ENCODE assay signal across 8 cellular contexts in the genomic region with DNA sequence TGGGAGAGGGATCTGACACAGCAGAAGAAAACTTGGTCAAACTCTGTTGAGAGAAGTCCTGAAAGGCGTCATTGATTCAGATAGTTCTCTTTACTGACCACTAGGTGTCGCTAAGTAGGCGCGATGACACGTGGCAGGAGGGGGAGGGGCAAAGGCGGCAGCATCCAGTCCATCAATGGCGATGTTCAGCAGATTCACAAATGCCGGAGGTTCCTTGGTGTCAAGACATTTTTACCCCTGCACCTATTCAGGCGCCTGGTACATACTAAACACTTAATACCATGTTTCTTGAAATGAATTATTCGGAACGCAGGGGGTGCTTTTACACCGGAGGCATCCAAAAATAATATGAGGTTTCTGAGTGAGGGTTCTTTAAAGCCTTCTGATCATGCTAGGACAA. TPM values are rescaled to one million over a fixed set of nuclear protein-coding genes. Genes with fewer than 3 reads are reported as not detected.
DNase-seq lines count a peak whose midpoint lies in the region; ATAC-seq and TF ChIP-seq lines count a peak whose summit lies in the region.

No MANE protein-coding gene starts in this region.

- H3K4me3 Mint-ChIP-seq in activated naive CD4-positive, alpha-beta T cell treated with anti-CD3 and anti-CD28 coated beads, Interleukin-2, amount 50 U/mL, for 24 hours = peak overlapping the region; percentile 74

- H3K27ac Mint-ChIP-seq in activated naive CD4-positive, alpha-beta T cell treated with anti-CD3 and anti-CD28 coated beads, Interleukin-2, amount 50 U/mL, for 24 hours = no peak overlapping the region

- H3K27me3 ChIP-seq in HAP-1 (ENCODE audit: low read depth) = peaks cover 13% of the 10 kb centered on the region; the same call in 1 of the 2 replicates
- H3K27me3 ChIP-seq in SU-DHL-6 (ENCODE audit: low read length) = no peaks in the 10 kb centered on the region
- H3K27me3 ChIP-seq in left ventricle myocardium inferior (ENCODE audit: low read depth) = no peaks in the 10 kb centered on the region

- H3K27ac ChIP-seq in SU-DHL-6 (ENCODE audit: low read depth, low read length) (peak overlapping the region; percentile 84), left ventricle myocardium inferior (replicated peaks) (no peak overlapping the region)

- peak overlapping the region; percentile 40 for H3K9ac ChIP-seq in SU-DHL-6 (ENCODE audit: low read length)

- H3F3A ChIP-seq in SU-DHL-6 (ENCODE audit: insufficient read depth) = peaks cover 22% of the 10 kb centered on the region; the same call in 1 of the 2 replicates

- H3K4me3 ChIP-seq in HAP-1 = no peak overlapping the region
- H3K4me3 ChIP-seq in SU-DHL-6 (ENCODE audit: insufficient read depth, low read length, poor library complexity, severe bottlenecking) = peak overlapping the region; percentile 28
- H3K4me3 ChIP-seq in left ventricle myocardium inferior = no peak overlapping the region
- H3K4me3 ChIP-seq in retinal pigment epithelial cell (ENCODE audit: low read length) = no peak overlapping the region

- no peaks in the 10 kb centered on the region for H3K9me3 Mint-ChIP-seq in activated naive CD4-positive, alpha-beta T cell treated with anti-CD3 and anti-CD28 coated beads, Interleukin-2, amount 50 U/mL, for 24 hours

- peaks cover 1% of the 10 kb centered on the region for H3K27me3 Mint-ChIP-seq in activated naive CD4-positive, alpha-beta T cell treated with anti-CD3 and anti-CD28 coated beads, Interleukin-2, amount 50 U/mL, for 24 hours

- DNase-seq in G401 (ENCODE audit: low spot score) (peak; percentile 28), HAP-1 (ENCODE audit: low spot score in 2 of 2) (peak; percentile 68 to 87), MV-4-11 (lab: John Stamatoyannopoulos, UW) (peak; percentile 81), left ventricle myocardium inferior (peak; percentile 77), retinal pigment epithelial cell (ENCODE audit: low read depth) (no peak)

- H3K4me1 Mint-ChIP-seq in activated naive CD4-positive, alpha-beta T cell treated with anti-CD3 and anti-CD28 coated beads, Interleukin-2, amount 50 U/mL, for 24 hours = peaks cover 18% of the 10 kb centered on the region

- H3K36me3 Mint-ChIP-seq in activated naive CD4-positive, alpha-beta T cell treated with anti-CD3 and anti-CD28 coated beads, Interleukin-2, amount 50 U/mL, for 24 hours = no peaks in the 10 kb centered on the region

- H3K9me3 ChIP-seq in HAP-1 = no peaks in the 10 kb centered on the region
- no peaks in the 10 kb centered on the region for H3K9me3 ChIP-seq in SU-DHL-6 (ENCODE audit: insufficient read depth, low read length)
- no peaks in the 10 kb centered on the region for H3K9me3 ChIP-seq in left ventricle myocardium inferior (replicated peaks)

- in situ Hi-C loops in G401 (cut with HindIII; ENCODE audit: low sequenced_read_pairs) = no loop called here
- in situ Hi-C loops in HAP-1 (cut with MboI; ENCODE audit: low sequenced_read_pairs) = no loop called here

- no peaks in the 10 kb centered on the region for H3K36me3 ChIP-seq in HAP-1 (replicated peaks)
- H3K36me3 ChIP-seq in SU-DHL-6 (ENCODE audit: low read length) = no peaks in the 10 kb centered on the region
- no peaks in the 10 kb centered on the region for H3K36me3 ChIP-seq in left ventricle myocardium inferior

- TF ChIP-seq CTCF in SU-DHL-6 (IDR thresholded peaks at IDR 0.05; ENCODE audit: insufficient read depth, low read length, poor library complexity, severe bottlenecking) (peak; percentile 57), left ventricle myocardium inferior (IDR thresholded peaks at IDR 0.05; ENCODE audit: borderline replicate concordance) (peak; percentile 84), retinal pigment epithelial cell (conservative IDR thresholded peaks at IDR 0.05; ENCODE audit: low read depth, low read length) (peak; percentile 76)

- H3K4me2 ChIP-seq in SU-DHL-6 (ENCODE audit: low read depth, low read length, poor library complexity, severe bottlenecking) = peak overlapping the region; percentile 64

- H3K79me2 ChIP-seq in SU-DHL-6 (ENCODE audit: insufficient read depth, low read length) = peaks cover 30% of the 10 kb centered on the region

- intact Hi-C loops in left ventricle myocardium inferior (cut with micrococcal nuclease) = loop anchor here (5.0 kb wide), 1 partner anchor 80 kb away; no protein-coding TSS in a partner anchor

- H3K9me2 ChIP-seq in SU-DHL-6 (replicated peaks; ENCODE audit: insufficient read depth, low read length) = no peaks in the 10 kb centered on the region

- H3K4me1 ChIP-seq in HAP-1 = no peaks in the 10 kb centered on the region
- H3K4me1 ChIP-seq in left ventricle myocardium inferior = peaks cover 6% of the 10 kb centered on the region

- H4K20me1 ChIP-seq in SU-DHL-6 (ENCODE audit: low read depth, low read length) = no peaks in the 10 kb centered on the region

- peak overlapping the region; percentile 71 for H2AFZ ChIP-seq in SU-DHL-6 (ENCODE audit: low read depth, low read length, severe bottlenecking)

- ATAC-seq in GM21360 (IDR thresholded peaks at IDR 0.05; ENCODE audit: unreplicated experiment) = no peak

RNA-seq across cellular contexts. Expression of a gene that starts 3.0 kb away (rescaled TPM):
- total RNA-seq in G401 (2014; rRNA removed; shearing (Covaris generic)) = not detected in 2 replicates
- total RNA-seq in left ventricle myocardium inferior = 4.8 TPM

RNA-seq across cellular contexts. Expression of a gene that starts 42.3 kb away (rescaled TPM):
- total RNA-seq in G401 (2014; rRNA removed; shearing (Covaris generic)) = 8.4 and 19.8 TPM in 2 replicates
- total RNA-seq in left ventricle myocardium inferior = 8.0 TPM
